ENCODE assay signal across 9 cellular contexts in genomic region chr19:44718441-44719261, GRCh38. TPM values are rescaled to one million over a fixed set of nuclear protein-coding genes. Genes with fewer than 3 reads are reported as not detected.
DNase-seq lines count a peak whose midpoint lies in the region; ATAC-seq, FAIRE-seq and TF ChIP-seq lines count a peak whose summit lies in the region.
"Had no signal": no experiment of that assay in that cellular context is flagged by ENCODE, and none has a peak within 500 bp of the region (broad histone marks: within the 10 kb centered on the region; RNA-seq: fewer than 3 reads in every experiment).

No MANE protein-coding gene starts in this region.

- H3K27ac Mint-ChIP-seq in T-cell, result no peak overlapping the region

- H3K4me3 ChIP-seq in AG04450 (ENCODE audit: low read depth, low read length) (no peak overlapping the region), MG63 (no peak overlapping the region), endothelial cell of umbilical vein (replicated peaks in 1 of 3; ENCODE audit: insufficient read depth in 1 of 3, low read depth in 1 of 3, low read length in 3 of 3) (peak overlapping the region; percentile 11 to 72 (median 26))

- peaks cover 4 to 15% (median 5%) of the 10 kb centered on the region in 3 donors for H3K9me3 Mint-ChIP-seq in T-cell

- H3K4me2 ChIP-seq in endothelial cell of umbilical vein (ENCODE audit: insufficient read depth, low read length), result peak overlapping the region; percentile 81

- ATAC-seq in T-cell (replicated peaks in 1 of 4), result no peak

- BruUV-seq in endothelial cell of umbilical vein (replicated peaks; lab: Mats Ljungman, UMichigan), result TSS peak; percentile 84

- no peak overlapping the region for H3K27ac ChIP-seq in AG04450 (ENCODE audit: low read depth, low read length)
- peak overlapping the region; percentile 100 for H3K27ac ChIP-seq in endothelial cell of umbilical vein (ENCODE audit: insufficient read depth, low read depth, low read length)

- peak overlapping the region; percentile 56 for H2AFZ ChIP-seq in endothelial cell of umbilical vein (ENCODE audit: low read depth, low read length)

- TF ChIP-seq CTCF in AG04450 (IDR thresholded peaks at IDR 0.05; ENCODE audit: low read depth, low read length) (no peak), endothelial cell of umbilical vein (IDR thresholded peaks at IDR 0.05; ENCODE audit: extremely low read depth in 1 of 2, insufficient read depth in 1 of 2, low read depth in 1 of 2, low read length in 2 of 2) (no peak)

- H4K20me1 ChIP-seq in endothelial cell of umbilical vein (replicated peaks; ENCODE audit: control insufficient read depth, extremely low read depth, insufficient read depth, low read length), result no peaks in the 10 kb centered on the region

- no peaks in the 10 kb centered on the region for H3K9me1 ChIP-seq in endothelial cell of umbilical vein (replicated peaks; ENCODE audit: control insufficient read depth, extremely low read depth, insufficient read depth, low read length)

- H3K9ac ChIP-seq in endothelial cell of umbilical vein (replicated peaks; ENCODE audit: extremely low read depth, insufficient read depth, low read length), result peak overlapping the region; percentile 98

- H3K4me1 ChIP-seq in endothelial cell of umbilical vein (ENCODE audit: control insufficient read depth, extremely low read depth, insufficient read depth, low read length), result peaks cover 38% of the 10 kb centered on the region

- no peaks in the 10 kb centered on the region for H3K27me3 Mint-ChIP-seq in T-cell

- FAIRE-seq in endothelial cell of umbilical vein (lab: Jason Lieb, UNC), result peak; percentile 97

- peaks cover 11 to 12% (median 12%) of the 10 kb centered on the region in 3 donors for H3K4me1 Mint-ChIP-seq in T-cell

- peaks cover 16% of the 10 kb centered on the region for H3K79me2 ChIP-seq in endothelial cell of umbilical vein (ENCODE audit: control insufficient read depth, insufficient read depth, low read length)

- dilution Hi-C loops in endothelial cell of umbilical vein (cut with MboI; ENCODE audit: extremely low pct_ligation_motif_present, low sequenced_read_pairs), result no loop called here

- peak; percentile 7 for DNase-seq in AG04450 (ENCODE audit: low read depth, low spot score)
- peak; percentile 22 for DNase-seq in MG63
- DNase-seq in endothelial cell of umbilical vein (ENCODE audit: low read depth, low spot score), result peak; percentile 98
- DNase-seq in midbrain (lab: John Stamatoyannopoulos, UW), result peak; percentile 2
- DNase-seq in activated CD4-positive, CD25-positive, alpha-beta regulatory T cell (lab: John Stamatoyannopoulos, UW), result no peak
- DNase-seq in amniotic stem cell (lab: John Stamatoyannopoulos, UW), result no peak
- no peak for DNase-seq in activated CD4-positive, alpha-beta T cell treated with anti-CD3 and anti-CD28 coated beads for 4 hours
- DNase-seq in T-cell, result no peak

- intact Hi-C loops in endothelial cell of umbilical vein (cut with micrococcal nuclease), result loop anchor here (1.0 to 2.0 kb wide), 3 partner anchors 26 to 172 kb away; partner anchors contain the start of gene TOMM40

- no peak for TF ChIP-seq POLR2A in endothelial cell of umbilical vein (IDR thresholded peaks at IDR 0.05; ENCODE audit: low read depth, low read length)

- H3K27me3 ChIP-seq in AG04450 (ENCODE audit: control insufficient read depth, insufficient read depth, low read length) (no peaks in the 10 kb centered on the region), MG63 (no peaks in the 10 kb centered on the region), endothelial cell of umbilical vein (ENCODE audit: control insufficient read depth in 2 of 2, insufficient read depth in 2 of 2, low read length in 2 of 2) (no peaks in the 10 kb centered on the region)

- CTCF ChIA-PET in AG04450 (lab: Charles Lee), result interaction anchor here (0.6 to 8.1 kb wide), 7 partner anchors 29 to 148 kb away, joined by 3 to 294 read pairs (median 11); partner anchors contain the start of gene NECTIN2
- CTCF ChIA-PET in endothelial cell of umbilical vein (lab: Charles Lee), result interaction anchor here (0.6 to 15.8 kb wide), 11 partner anchors 10 to 170 kb away, joined by 3 to 688 read pairs (median 4); partner anchors contain the start of genes CBLC and NECTIN2
- CTCF ChIA-PET in T-cell (lab: Charles Lee), result interaction anchor here in 1 of 2 donors (0.6 to 3.0 kb wide), 2 partner anchors 52 to 140 kb away, joined by 3 to 17 read pairs; no protein-coding TSS in a partner anchor

- H3K9me3 ChIP-seq in AG04450 (ENCODE audit: control insufficient read depth, insufficient read depth, low read length) (peaks cover 8% of the 10 kb centered on the region), MG63 (0 out of 2 replicates have a peak, but pooled peaks cover 6% of the 10 kb centered on the region), endothelial cell of umbilical vein (replicated peaks; ENCODE audit: control insufficient read depth, insufficient read depth, low read length) (peaks cover 2% of the 10 kb centered on the region)

- H3K36me3 ChIP-seq in MG63 (no peaks in the 10 kb centered on the region), endothelial cell of umbilical vein (ENCODE audit: control insufficient read depth in 2 of 2, extremely low read depth in 1 of 2, insufficient read depth in 2 of 2, low read length in 2 of 2) (peaks cover 0 to 4% of the 10 kb centered on the region in 2 experiments)

- no peaks in the 10 kb centered on the region for H3K36me3 Mint-ChIP-seq in T-cell

- POLR2A ChIA-PET in AG04450 (lab: Yijun Ruan, JAX), result interaction anchor here (0.7 to 0.8 kb wide), 2 partner anchors 23 to 239 kb away, joined by 5 to 7 read pairs; no protein-coding TSS in a partner anchor
- POLR2A ChIA-PET in endothelial cell of umbilical vein (lab: Charles Lee), result interaction anchor here (0.5 to 0.9 kb wide), 5 partner anchors 23 to 135 kb away, joined by 3 to 6 read pairs (median 3); no protein-coding TSS in a partner anchor
- POLR2A ChIA-PET in T-cell (lab: Charles Lee), result no interaction called here

- H3K4me3 Mint-ChIP-seq in T-cell, result no peak overlapping the region

TF ChIP-seq in endothelial cell of umbilical vein, 7 proteins besides CTCF, POLR2A, EP300 and RAD21 (continues in another document):
- TF ChIP-seq GATA2 (IDR thresholded peaks at IDR 0.05; ENCODE audit: insufficient read depth, insufficient read length, low read depth, low read length), result no peak
- no peak for TF ChIP-seq MYC (IDR thresholded peaks at IDR 0.05; ENCODE audit: low read depth, low read length)

RNA-seq across cellular contexts. Expression of gene CEACAM16, which starts 19.7 kb away (rescaled TPM):
- polyA plus RNA-seq in AG04450 (2011; rRNA removed), result not detected in 2 replicates
- polyA minus RNA-seq in AG04450 (2011; rRNA and poly(A)+ RNA removed), result not detected in 2 replicates
- total RNA-seq in MG63 (2014; rRNA removed; shearing (Covaris generic); ENCODE audit: low replicate concordance), result 0.92 TPM in 1 of 2 replicates, not detected in the other
- total RNA-seq in endothelial cell of umbilical vein, result not detected in 2 replicates
- polyA plus RNA-seq in endothelial cell of umbilical vein, result not detected in 2 replicates
- not detected in 2 replicates for polyA plus RNA-seq in endothelial cell of umbilical vein (2011; cell fraction: cytosol; rRNA removed)
- polyA plus RNA-seq in endothelial cell of umbilical vein (2011; cell fraction: nucleus; rRNA removed), result not detected in 2 replicates
- polyA plus RNA-seq in endothelial cell of umbilical vein (2012), result not detected in 2 replicates
- not detected in 2 replicates for polyA minus RNA-seq in endothelial cell of umbilical vein
- not detected for polyA minus RNA-seq in endothelial cell of umbilical vein (2011; cell fraction: cytosol; rRNA and poly(A)+ RNA removed)
- polyA minus RNA-seq in endothelial cell of umbilical vein (2011; cell fraction: nucleus; rRNA and poly(A)+ RNA removed), result not detected in 2 replicates
- total RNA-seq in T-cell, result not detected
- total RNA-seq: kidney epithelial cell had no signal

RNA-seq across cellular contexts. Expression of gene BCL3, which starts 29.9 kb away (rescaled TPM):
- polyA plus RNA-seq in AG04450 (2011; rRNA removed), result 5.6 and 11.0 TPM in 2 replicates
- 10.0 and 11.3 TPM in 2 replicates for polyA minus RNA-seq in AG04450 (2011; rRNA and poly(A)+ RNA removed)
- total RNA-seq in MG63 (2014; rRNA removed; shearing (Covaris generic); ENCODE audit: low replicate concordance), result 2.2 and 3.6 TPM in 2 replicates
- total RNA-seq in endothelial cell of umbilical vein, result 24.0 and 26.9 TPM in 2 replicates
- polyA plus RNA-seq in endothelial cell of umbilical vein, result 11.0 and 15.3 TPM in 2 replicates
- polyA plus RNA-seq in endothelial cell of umbilical vein (2011; cell fraction: cytosol; rRNA removed), result 7.2 and 9.0 TPM in 2 replicates
- polyA plus RNA-seq in endothelial cell of umbilical vein (2011; cell fraction: nucleus; rRNA removed), result 9.7 and 11.6 TPM in 2 replicates
- polyA plus RNA-seq in endothelial cell of umbilical vein (2012), result 10.4 and 17.2 TPM in 2 replicates
- polyA minus RNA-seq in endothelial cell of umbilical vein, result 4.7 and 10.4 TPM in 2 replicates
- 17.0 TPM for polyA minus RNA-seq in endothelial cell of umbilical vein (2011; cell fraction: cytosol; rRNA and poly(A)+ RNA removed)
- 5.7 and 7.2 TPM in 2 replicates for polyA minus RNA-seq in endothelial cell of umbilical vein (2011; cell fraction: nucleus; rRNA and poly(A)+ RNA removed)
- 100 to 1,000 TPM in 1 of 5 donors, 10 to 100 TPM in 4; 18.7 to 103 (median 19.4) TPM for total RNA-seq in T-cell

RNA-seq across cellular contexts. Expression of gene CEACAM19, which starts 47.4 kb away (rescaled TPM):
- polyA plus RNA-seq in AG04450 (2011; rRNA removed) (11.3 and 13.8 TPM in 2 replicates), endothelial cell of umbilical vein (14.5 and 23.2 TPM in 2 replicates)
- 9.1 and 11.2 TPM in 2 replicates for polyA minus RNA-seq in AG04450 (2011; rRNA and poly(A)+ RNA removed)
- 0.47 and 0.69 TPM in 2 replicates for total RNA-seq in MG63 (2014; rRNA removed; shearing (Covaris generic); ENCODE audit: low replicate concordance)
- total RNA-seq in endothelial cell of umbilical vein (9.9 and 13.0 TPM in 2 replicates), T-cell (1 to 10 TPM in 3 of 5 donors, under 1 TPM in 2; 0.57 to 2.7 (median 1.0) TPM)
- 4.2 and 7.2 TPM in 2 replicates for polyA plus RNA-seq in endothelial cell of umbilical vein (2011; cell fraction: cytosol; rRNA removed)
- 68.3 and 92.4 TPM in 2 replicates for polyA plus RNA-seq in endothelial cell of umbilical vein (2011; cell fraction: nucleus; rRNA removed)
- polyA plus RNA-seq in endothelial cell of umbilical vein (2012), result 11.6 and 13.1 TPM in 2 replicates
- polyA minus RNA-seq in endothelial cell of umbilical vein, result 25.3 and 27.7 TPM in 2 replicates
- polyA minus RNA-seq in endothelial cell of umbilical vein (2011; cell fraction: cytosol; rRNA and poly(A)+ RNA removed), result 0.72 TPM
- polyA minus RNA-seq in endothelial cell of umbilical vein (2011; cell fraction: nucleus; rRNA and poly(A)+ RNA removed), result 49.7 and 51.3 TPM in 2 replicates

RNA-seq across cellular contexts. Expression of gene CBLC, which starts 59.0 kb away (rescaled TPM):
- polyA plus RNA-seq in AG04450 (2011; rRNA removed), result not detected in 2 replicates
- not detected in 2 replicates for polyA minus RNA-seq in AG04450 (2011; rRNA and poly(A)+ RNA removed)
- not detected in 2 replicates for total RNA-seq in MG63 (2014; rRNA removed; shearing (Covaris generic); ENCODE audit: low replicate concordance)
- total RNA-seq in endothelial cell of umbilical vein, result not detected in 2 replicates
- polyA plus RNA-seq in endothelial cell of umbilical vein, result 0.04 and 0.08 TPM in 2 replicates
- not detected in 2 replicates for polyA plus RNA-seq in endothelial cell of umbilical vein (2011; cell fraction: cytosol; rRNA removed)
- polyA plus RNA-seq in endothelial cell of umbilical vein (2011; cell fraction: nucleus; rRNA removed), result 0.10 TPM in 1 of 2 replicates, not detected in the other
- not detected in 2 replicates for polyA plus RNA-seq in endothelial cell of umbilical vein (2012)
- polyA minus RNA-seq in endothelial cell of umbilical vein, result not detected in 2 replicates
- not detected for polyA minus RNA-seq in endothelial cell of umbilical vein (2011; cell fraction: cytosol; rRNA and poly(A)+ RNA removed)
- polyA minus RNA-seq in endothelial cell of umbilical vein (2011; cell fraction: nucleus; rRNA and poly(A)+ RNA removed), result not detected in 2 replicates
- total RNA-seq in T-cell, result under 1 TPM in 2 of 5 donors, not detected in 3; 0.25 to 0.30 TPM

Comparison
In these comparisons a context has a peak if more than half of its experiments do, and no peak if none do; other contexts are left out.
1. DNase-seq: peak in AG04450 (single experiment), MG63 (single experiment), endothelial cell of umbilical vein (single experiment) and midbrain (single experiment); none in activated CD4-positive, CD25-positive, alpha-beta regulatory T cell (0 of 4), amniotic stem cell (single experiment), activated CD4-positive, alpha-beta T cell treated with anti-CD3 and anti-CD28 coated beads for 4 hours (0 of 2) and T-cell (0 of 34).
2. H3K4me3 ChIP-seq: peak in endothelial cell of umbilical vein (3 of 3); none in AG04450 (single experiment) and MG63 (single experiment).
3. POLR2A ChIA-PET loops: an anchor here in AG04450 (0.7 to 0.8 kb wide) and endothelial cell of umbilical vein (0.5 to 0.9 kb wide); none called in T-cell.